Comparison of ENCODE assay signal across 1 cellular context in genomic region chr2:37096568-37096967, GRCh38.
TF ChIP-seq lines count a peak whose summit lies in the region.

No MANE protein-coding gene starts in this region.

TF ChIP-seq in IMR-90, 13 proteins besides CTCF, POLR2A, EP300 and RAD21:
- no peak for TF ChIP-seq RCOR1 (IDR thresholded peaks at IDR 0.05; ENCODE audit: insufficient replicate concordance, low read length)
